ENCODE assay signal across 8 cellular contexts in genomic region chr1:224380003-224380402, GRCh38. TPM values are rescaled to one million over a fixed set of nuclear protein-coding genes. Genes with fewer than 3 reads are reported as not detected.
DNase-seq lines count a peak whose midpoint lies in the region; ATAC-seq and TF ChIP-seq lines count a peak whose summit lies in the region.

No MANE protein-coding gene starts in this region.

- H3K36me3 Mint-ChIP-seq in T-helper 1 cell treated with Interleukin-12 subunit alpha and Interleukin-12 subunit beta and Interleukin-4 antibody, amounts not matched to agents 30 μg/mL and 1 μg/mL, for 36 hours (ENCODE audit: low read depth), result peaks cover 64% of the 10 kb centered on the region

- H3K4me3 ChIP-seq in fibroblast of villous mesenchyme (ENCODE audit: low read depth, low read length) (no peak overlapping the region), suprapubic skin (no peak overlapping the region)

- peak; percentile 61 for ATAC-seq in GM18867 (IDR thresholded peaks at IDR 0.05; ENCODE audit: unreplicated experiment)
- ATAC-seq in HG02885 (IDR thresholded peaks at IDR 0.05; ENCODE audit: poor library complexity, unreplicated experiment), result peak; percentile 78

- peak overlapping the region; percentile 59 for H3K4me3 Mint-ChIP-seq in T-helper 1 cell treated with Interleukin-12 subunit alpha and Interleukin-12 subunit beta and Interleukin-4 antibody, amounts not matched to agents 30 μg/mL and 1 μg/mL, for 36 hours

- TF ChIP-seq POLR2A in suprapubic skin (IDR thresholded peaks at IDR 0.05), result no peak

- H3K9me3 ChIP-seq in suprapubic skin, result no peaks in the 10 kb centered on the region

- peak overlapping the region; percentile 72 for H3K27ac Mint-ChIP-seq in T-helper 1 cell treated with Interleukin-12 subunit alpha and Interleukin-12 subunit beta and Interleukin-4 antibody, amounts not matched to agents 30 μg/mL and 1 μg/mL, for 36 hours

- no peaks in the 10 kb centered on the region for H3K9me3 Mint-ChIP-seq in T-helper 1 cell treated with Interleukin-12 subunit alpha and Interleukin-12 subunit beta and Interleukin-4 antibody, amounts not matched to agents 30 μg/mL and 1 μg/mL, for 36 hours

- H3K36me3 ChIP-seq in suprapubic skin, result peaks cover 42% of the 10 kb centered on the region

- no peak for TF ChIP-seq EP300 in suprapubic skin (IDR thresholded peaks at IDR 0.05)

- no peak for TF ChIP-seq CTCF in fibroblast of villous mesenchyme (IDR thresholded peaks at IDR 0.05; ENCODE audit: insufficient read depth, low read depth, low read length)
- no peak for TF ChIP-seq CTCF in suprapubic skin (IDR thresholded peaks at IDR 0.05)
- TF ChIP-seq CTCF in RWPE1 (conservative IDR thresholded peaks at IDR 0.05; ENCODE audit: low read depth), result no peak

- 55% methylated on average over 4 of the region's 4 CpGs for WGBS in suprapubic skin

- no peaks in the 10 kb centered on the region for H3K27me3 ChIP-seq in suprapubic skin

- H3K4me1 ChIP-seq in suprapubic skin, result peaks cover 7% of the 10 kb centered on the region

- peaks cover 75% of the 10 kb centered on the region for H3K4me1 Mint-ChIP-seq in T-helper 1 cell treated with Interleukin-12 subunit alpha and Interleukin-12 subunit beta and Interleukin-4 antibody, amounts not matched to agents 30 μg/mL and 1 μg/mL, for 36 hours (ENCODE audit: low read depth)

- POLR2A ChIA-PET in RWPE1 (lab: Yijun Ruan, JAX; ENCODE audit: low non-redundant PET), result no interaction called here

- CTCF ChIA-PET in RWPE1 (lab: Yijun Ruan, JAX), result no interaction called here

- DNase-seq in fibroblast of villous mesenchyme (ENCODE audit: low read depth), result peak; percentile 16
- DNase-seq in suprapubic skin (ENCODE audit: low spot score in 2 of 2), result no peak
- DNase-seq in RPMI8226, result no peak
- no peak for DNase-seq in RWPE1 (ENCODE audit: low spot score)
- DNase-seq in NCI-H2196 treated with DMSO at 0.1 percent for 48 hours (lab: John Stamatoyannopoulos, UW; ENCODE audit: unreplicated experiment), result no peak

- H3K27me3 Mint-ChIP-seq in T-helper 1 cell treated with Interleukin-12 subunit alpha and Interleukin-12 subunit beta and Interleukin-4 antibody, amounts not matched to agents 30 μg/mL and 1 μg/mL, for 36 hours (ENCODE audit: low read depth), result no peaks in the 10 kb centered on the region

- H3K27ac ChIP-seq in suprapubic skin, result no peak overlapping the region
- H3K27ac ChIP-seq in RWPE1, result no peak overlapping the region

RNA-seq across cellular contexts. Expression of gene CNIH4, which starts 23.3 kb away (rescaled TPM):
- total RNA-seq in fibroblast of villous mesenchyme, result 35.1 and 62.6 TPM in 2 replicates
- 10 to 100 TPM; 27.8 to 49.5 (median 29.8) TPM for total RNA-seq in suprapubic skin

RNA-seq across cellular contexts. Expression of gene NVL, which starts 50.0 kb away (rescaled TPM):
- total RNA-seq in fibroblast of villous mesenchyme (21.6 and 22.9 TPM in 2 replicates), suprapubic skin (10 to 100 TPM; 31.7 to 86.4 (median 36.8) TPM)

RNA-seq across cellular contexts. Expression of gene WDR26, which starts 54.6 kb away (rescaled TPM):
- 66.4 and 86.4 TPM in 2 replicates for total RNA-seq in fibroblast of villous mesenchyme
- 100 to 1,000 TPM in 3 of 4 donors, 10 to 100 TPM in 1; 92.4 to 174 (median 111) TPM for total RNA-seq in suprapubic skin
